21 cellular contexts compared by ENCODE assay signal in genomic region chr2:224398289-224398688, GRCh38. TPM values are rescaled to one million over a fixed set of nuclear protein-coding genes. Genes with fewer than 3 reads are reported as not detected.
DNase-seq lines count a peak whose midpoint lies in the region; ATAC-seq, FAIRE-seq and TF ChIP-seq lines count a peak whose summit lies in the region.
"Had no signal": no experiment of that assay in that cellular context is flagged by ENCODE, and none has a peak within 500 bp of the region (broad histone marks: within the 10 kb centered on the region; RNA-seq: fewer than 3 reads in every experiment).

No MANE protein-coding gene starts in this region.

- no peak for FAIRE-seq in kidney (lab: Jason Lieb, UNC)
- FAIRE-seq: G401.6, GM12892, H54 had no signal

- H3K27ac ChIP-seq in lower lobe of right lung (no peak overlapping the region), kidney (ENCODE audit: low read depth in 2 of 2, low read length in 2 of 2) (no peak overlapping the region)

- ATAC-seq in lower lobe of right lung = no peak
- ATAC-seq: CD8-positive, alpha-beta T cell had no signal

- H3K9me3 Mint-ChIP-seq in endothelial cell (ENCODE audit: unreplicated experiment) (peaks cover 4% of the 10 kb centered on the region), osteocyte (ENCODE audit: unreplicated experiment) (no peaks in the 10 kb centered on the region), immature natural killer cell (peaks cover 0 to 2% (median 0%) of the 10 kb centered on the region in 6 donors)
- H3K9me3 Mint-ChIP-seq: CD8-positive, alpha-beta T cell; HFFc6 had no signal

- H3K79me2 ChIP-seq in Loucy (ENCODE audit: insufficient read depth, low read length) = peaks cover 83% of the 10 kb centered on the region

- H3K27me3 ChIP-seq in Loucy (ENCODE audit: insufficient read depth, low read length, poor library complexity, severe bottlenecking) (no peaks in the 10 kb centered on the region), lower lobe of right lung (ENCODE audit: low read depth) (no peaks in the 10 kb centered on the region)

- H3K36me3 ChIP-seq in Loucy (ENCODE audit: insufficient read depth, low read length) (no peaks in the 10 kb centered on the region), lower lobe of right lung (no peaks in the 10 kb centered on the region), kidney (ENCODE audit: control insufficient read depth in 1 of 2, insufficient read depth in 2 of 2, low read length in 2 of 2) (no peaks in the 10 kb centered on the region)
- H3K36me3 ChIP-seq: HAP-1 had no signal

- H3K4me3 ChIP-seq in Loucy (ENCODE audit: low read length, poor library complexity, severe bottlenecking) (peak overlapping the region; percentile 88), lower lobe of right lung (peak overlapping the region; percentile 54), kidney (ENCODE audit: low read length in 2 of 2) (no peak overlapping the region)
- H3K4me3 ChIP-seq: HAP-1 had no signal

- peaks cover 3% of the 10 kb centered on the region; the same call in 1 of the 2 replicates for H3F3A ChIP-seq in Loucy (ENCODE audit: low read depth)

- H2AFZ ChIP-seq in Loucy (ENCODE audit: low read length) = no peak overlapping the region

- H3K4me1 ChIP-seq in Loucy (ENCODE audit: insufficient read depth, low read length, poor library complexity, severe bottlenecking) = peaks cover 68% of the 10 kb centered on the region
- H3K4me1 ChIP-seq in lower lobe of right lung = no peaks in the 10 kb centered on the region
- no peaks in the 10 kb centered on the region for H3K4me1 ChIP-seq in kidney (ENCODE audit: control insufficient read depth in 1 of 2, insufficient read depth in 1 of 2, low read depth in 1 of 2, low read length in 2 of 2)
- H3K4me1 ChIP-seq: Caco-2 had no signal

- peaks cover 57% of the 10 kb centered on the region for H3K4me1 Mint-ChIP-seq in endothelial cell (ENCODE audit: unreplicated experiment)
- H3K4me1 Mint-ChIP-seq in osteocyte (ENCODE audit: unreplicated experiment) = peaks cover 2% of the 10 kb centered on the region
- peaks cover 39 to 49% of the 10 kb centered on the region in 2 donors for H3K4me1 Mint-ChIP-seq in immature natural killer cell

- H3K9me2 ChIP-seq in Loucy (replicated peaks; ENCODE audit: low read depth, low read length) = no peaks in the 10 kb centered on the region

- H3K9me3 ChIP-seq in Loucy (ENCODE audit: insufficient read depth, low read depth, low read length) = no peaks in the 10 kb centered on the region
- no peaks in the 10 kb centered on the region for H3K9me3 ChIP-seq in lower lobe of right lung
- H3K9me3 ChIP-seq in kidney (ENCODE audit: control insufficient read depth in 1 of 2, low read length in 2 of 2) = no peaks in the 10 kb centered on the region
- H3K9me3 ChIP-seq: Caco-2, HAP-1 had no signal

- peak overlapping the region; percentile 97 for H3K4me2 ChIP-seq in Loucy (ENCODE audit: low read depth, low read length, poor library complexity, severe bottlenecking)

- peak overlapping the region; percentile 94 for H3K4me3 Mint-ChIP-seq in endothelial cell (ENCODE audit: unreplicated experiment)
- no peak overlapping the region for H3K4me3 Mint-ChIP-seq in osteocyte (ENCODE audit: unreplicated experiment)
- no peak overlapping the region for H3K4me3 Mint-ChIP-seq in immature natural killer cell
- H3K4me3 Mint-ChIP-seq: CD8-positive, alpha-beta T cell; HFFc6 had no signal

- H4K20me1 ChIP-seq in Loucy (ENCODE audit: insufficient read depth, low read length, poor library complexity, severe bottlenecking) = peaks cover 39% of the 10 kb centered on the region

- H3K9ac ChIP-seq in Loucy (ENCODE audit: low read depth, low read length, poor library complexity, severe bottlenecking) (peak overlapping the region; percentile 89), kidney (ENCODE audit: low read length in 2 of 2) (no peak overlapping the region)

- H3K36me3 Mint-ChIP-seq in endothelial cell (ENCODE audit: low read depth, unreplicated experiment) = peaks cover 82% of the 10 kb centered on the region
- H3K36me3 Mint-ChIP-seq in osteocyte (ENCODE audit: unreplicated experiment) = no peaks in the 10 kb centered on the region
- no peaks in the 10 kb centered on the region for H3K36me3 Mint-ChIP-seq in immature natural killer cell
- H3K36me3 Mint-ChIP-seq: CD8-positive, alpha-beta T cell had no signal

- H3K27ac Mint-ChIP-seq in endothelial cell (ENCODE audit: unreplicated experiment) (peak overlapping the region; percentile 20), osteocyte (ENCODE audit: unreplicated experiment) (no peak overlapping the region), immature natural killer cell (peak overlapping the region in 1 of 6 donors; percentile 25)
- H3K27ac Mint-ChIP-seq: CD8-positive, alpha-beta T cell; HFFc6 had no signal

- DNase-seq in endothelial cell (ENCODE audit: low spot score) = no peak
- DNase-seq in lower lobe of right lung = no peak
- peak; percentile 25 for DNase-seq in osteocyte (ENCODE audit: extremely low spot score, unreplicated experiment)
- no peak for DNase-seq in MV-4-11 (lab: John Stamatoyannopoulos, UW)
- no peak for DNase-seq in kidney
- no peak for DNase-seq in NAMALWA (ENCODE audit: low spot score)
- DNase-seq in immature natural killer cell = no peak
- DNase-seq: C1 segment of cervical spinal cord; CD8-positive, alpha-beta T cell; DMS153; DND-41; GOT3; HFFc6 had no signal

- intact Hi-C loops in lower lobe of right lung (cut with DNase I) = no loop called here
- intact Hi-C loops in kidney (cut with DNase I) = no loop called here

- H3K27me3 Mint-ChIP-seq in endothelial cell (ENCODE audit: unreplicated experiment) = peaks cover 13% of the 10 kb centered on the region
- H3K27me3 Mint-ChIP-seq in osteocyte (ENCODE audit: unreplicated experiment) = peaks cover 12% of the 10 kb centered on the region
- H3K27me3 Mint-ChIP-seq in immature natural killer cell (ENCODE audit: low read depth in 3 of 3) = peaks cover 1 to 7% (median 2%) of the 10 kb centered on the region in 3 donors

- TF ChIP-seq CTCF in Loucy (conservative IDR thresholded peaks at IDR 0.05; ENCODE audit: low read length) = no peak
- TF ChIP-seq CTCF in endothelial cell (IDR thresholded peaks at IDR 0.05; ENCODE audit: unreplicated experiment) = no peak
- TF ChIP-seq CTCF in lower lobe of right lung (IDR thresholded peaks at IDR 0.05) = no peak
- TF ChIP-seq CTCF in osteocyte (IDR thresholded peaks at IDR 0.05) = no peak
- no peak for TF ChIP-seq CTCF in kidney (IDR thresholded peaks at IDR 0.05; ENCODE audit: borderline replicate concordance, extremely low read depth, insufficient read depth)

RNA-seq across cellular contexts. Expression of gene FAM124B, which starts 3.6 kb away (rescaled TPM):
- total RNA-seq in endothelial cell (ENCODE audit: unreplicated experiment) = 269 TPM
- total RNA-seq in lower lobe of right lung = 4.8 TPM
- total RNA-seq in osteocyte = not detected in 2 replicates
- total RNA-seq in kidney = 2.0 TPM
- polyA plus RNA-seq in kidney (ENCODE audit: insufficient read depth, low read depth, low replicate concordance) = 0.90 TPM
- polyA plus RNA-seq in immature natural killer cell = 1 to 10 TPM in 2 of 3 donors, under 1 TPM in 1; 0.78 to 1.4 (median 1.1) TPM
- total RNA-seq: A172; A673; Caco-2; CD8-positive, alpha-beta T cell had no signal

Comparison
In these comparisons a context has a peak if more than half of its experiments do, and no peak if none do; other contexts are left out.
1. H3K4me3 ChIP-seq: peak in Loucy (single experiment) and lower lobe of right lung (single experiment); none in kidney (0 of 2).
2. RNA of gene FAM124B, which starts 3.6 kb away (total RNA-seq): 269 TPM in endothelial cell (single experiment); 4.8 TPM in lower lobe of right lung (single experiment), 2.0 TPM in kidney (single experiment) and not detected in osteocyte; every median in the first group is over 10 times any median in the second.